18 cellular contexts compared by ENCODE assay signal in genomic region chr2:30710016-30710415, GRCh38.
"Had no signal": no experiment of that assay in that cellular context is flagged by ENCODE, and none has a peak within 500 bp of the region (broad histone marks: within the 10 kb centered on the region; RNA-seq: fewer than 3 reads in every experiment).

No MANE protein-coding gene starts in this region.

- H3K4me1 ChIP-seq: colonic mucosa had no signal

- H3K4me3 ChIP-seq: colonic mucosa, heart right ventricle, lower lobe of right lung, SJCRH30, thyroid gland had no signal

- H3K9me3 ChIP-seq: colonic mucosa, heart right ventricle, lower lobe of right lung, SJCRH30, thyroid gland had no signal

- H3K36me3 ChIP-seq: colonic mucosa, heart right ventricle, lower lobe of right lung, SJCRH30, thyroid gland, WERI-Rb-1 had no signal

- H3K27ac ChIP-seq: colonic mucosa, heart right ventricle, SJCRH30, thyroid gland, WERI-Rb-1 had no signal

- ATAC-seq: activated CD8-positive, alpha-beta T cell treated with anti-CD3 and anti-CD28 coated beads, Interleukin-2, amount 10 ng/mL, durations not matched to agents 7 days and 5 days; left colon; lower lobe of right lung; naive thymus-derived CD4-positive, alpha-beta T cell had no signal

- DNase-seq: activated CD4-positive, alpha-beta T cell treated with anti-CD3 and anti-CD28 coated beads, Interleukin-2, amount 50 U/mL, for 1 hour; activated CD4-positive, CD25-positive, alpha-beta regulatory T cell treated with anti-CD3 and anti-CD28 coated beads, Interleukin-2, amount 50 U/mL, for 72 hours; activated CD8-positive, alpha-beta T cell treated with anti-CD3 and anti-CD28 coated beads, Interleukin-2, amount 10 ng/mL, durations not matched to agents 7 days and 5 days; activated gamma-delta T cell; activated T-cell treated with anti-CD3 and anti-CD28 coated beads, Interleukin-2, amount 50 U/mL, for 48 hours; colonic mucosa; endodermal cell; heart right ventricle; left colon; lower lobe of right lung; naive thymus-derived CD4-positive, alpha-beta T cell; SJCRH30; stimulated activated CD4-positive, alpha-beta T cell treated with anti-CD3 and anti-CD28 coated beads, Interleukin-12 subunit alpha, Interleukin-12 subunit beta, amount 100 ng/mL, for 4 hours; stimulated activated CD4-positive, alpha-beta T cell treated with anti-CD3 and anti-CD28 coated beads, Interleukin-4, amount 100 ng/mL, for 4 hours; substantia nigra; T-helper 1 cell; thyroid gland; WERI-Rb-1 had no signal

- H3K27me3 ChIP-seq: colonic mucosa, heart right ventricle, thyroid gland had no signal
